18 cellular contexts compared by ENCODE assay signal in genomic region chr1:27379564-27380132, GRCh38. TPM values are rescaled to one million over a fixed set of nuclear protein-coding genes. Genes with fewer than 3 reads are reported as not detected.
"Had no signal": no experiment of that assay in that cellular context is flagged by ENCODE, and none has a peak within 500 bp of the region (broad histone marks: within the 10 kb centered on the region; RNA-seq: fewer than 3 reads in every experiment).

No MANE protein-coding gene starts in this region.

- H3K4me1 Mint-ChIP-seq: neural crest cell had no signal

- H3K27me3 ChIP-seq: ovary had no signal

- H3K36me3 ChIP-seq: ovary, sigmoid colon, stomach, thoracic aorta had no signal

- H3K9me3 ChIP-seq: ovary, sigmoid colon, stomach, thoracic aorta had no signal

- H3K4me3 Mint-ChIP-seq: activated T-cell treated with anti-CD3 and anti-CD28 coated beads, Interleukin-2, amount 50 U/mL, for 4 hours; neural crest cell had no signal

- FAIRE-seq: colon, frontal cortex had no signal

- H3K9me3 Mint-ChIP-seq: activated T-cell treated with anti-CD3 and anti-CD28 coated beads, Interleukin-2, amount 50 U/mL, for 4 hours; neural crest cell had no signal

- H3K4me3 ChIP-seq: lung, ovary, sigmoid colon, stomach, thoracic aorta had no signal

- DNase-seq: activated CD4-positive, alpha-beta T cell treated with anti-CD3 and anti-CD28 coated beads, Interleukin-2, amount 50 U/mL, for 48 hours; activated effector memory CD4-positive, alpha-beta T cell treated with Interleukin-2 at 50 U/mL for 16 hours; activated naive CD4-positive, alpha-beta T cell treated with anti-CD3 and anti-CD28 coated beads, Interleukin-2, amount 50 U/mL, for 16 hours; activated T-cell treated with anti-CD3 and anti-CD28 coated beads, Interleukin-2, amount 50 U/mL, for 4 hours; head of caudate nucleus; left cardiac atrium; ovary; sigmoid colon; stimulated activated CD4-positive, alpha-beta T cell treated with anti-CD3 and anti-CD28 coated beads, Interleukin-1b, Interleukin-23, amount 100 ng/mL, for 48 hours; stomach had no signal

- H3K27ac ChIP-seq: ovary, sigmoid colon, stomach, thoracic aorta had no signal

RNA-seq across cellular contexts. Expression of gene CD164L2, which starts 3.5 kb away (rescaled TPM):
- total RNA-seq: activated T-cell treated with anti-CD3 and anti-CD28 coated beads, Interleukin-2, amount 50 U/mL, for 4 hours; cardiac septum; fibroblast of lung; frontal cortex; left cardiac atrium; neural crest cell; sigmoid colon; stomach; thoracic aorta; ureter had no signal

RNA-seq across cellular contexts. Expression of gene FCN3, which starts 5.0 kb away (rescaled TPM):
- total RNA-seq: fibroblast of lung, frontal cortex, neural crest cell had no signal

RNA-seq across cellular contexts. Expression of gene GPR3, which starts 12.8 kb away (rescaled TPM):
- total RNA-seq: thoracic aorta had no signal

RNA-seq across cellular contexts. Expression of gene SYTL1, which starts 37.8 kb away (rescaled TPM):
- total RNA-seq: frontal cortex had no signal
